9 cellular contexts compared by ENCODE assay signal in the genomic region with DNA sequence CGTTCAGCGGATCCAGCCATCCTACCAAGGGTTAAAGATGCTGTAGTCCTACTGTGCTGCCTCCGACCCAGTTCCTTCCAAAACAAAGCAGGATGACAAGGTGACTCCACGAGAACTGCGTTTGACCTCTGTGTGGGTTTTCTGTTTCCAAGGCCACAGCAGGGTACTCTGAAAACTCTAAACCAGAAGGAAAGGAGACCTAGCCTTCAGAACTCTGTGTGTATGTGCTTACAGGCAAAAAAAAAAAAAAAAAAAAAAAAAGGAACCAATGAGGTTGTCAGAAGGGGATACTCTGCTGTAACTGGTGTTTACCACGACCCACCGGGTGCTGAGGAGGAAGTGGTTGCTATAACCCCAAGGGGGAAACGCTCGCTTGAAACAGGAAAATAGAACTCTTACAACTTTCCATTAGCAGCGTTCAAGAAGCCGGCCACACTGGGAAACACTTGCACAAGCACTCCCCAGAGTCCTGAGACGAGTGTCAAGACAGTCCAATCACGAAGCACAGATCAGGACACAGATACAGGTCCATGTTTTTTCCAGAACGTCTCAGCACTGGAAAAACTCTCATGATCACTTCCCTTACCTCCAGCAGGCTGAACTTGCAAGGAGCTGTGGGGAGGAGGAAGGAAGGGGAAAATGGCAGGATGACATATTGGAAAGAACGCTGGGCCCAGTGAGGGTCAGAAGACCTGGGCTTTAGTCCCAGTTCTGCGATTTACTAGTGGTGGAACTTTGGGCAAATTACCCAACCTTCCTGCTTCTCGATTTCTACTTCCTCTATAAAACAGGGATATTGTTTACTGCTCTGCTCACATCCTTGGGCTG.
DNase-seq lines count a peak whose midpoint lies in the region; ATAC-seq and TF ChIP-seq lines count a peak whose summit lies in the region.
"Had no signal": no experiment of that assay in that cellular context is flagged by ENCODE, and none has a peak within 500 bp of the region (broad histone marks: within the 10 kb centered on the region; RNA-seq: fewer than 3 reads in every experiment).

No MANE protein-coding gene starts in this region.

- peaks cover 0 to 3% of the 10 kb centered on the region in 2 donors for H3K27me3 Mint-ChIP-seq in CD8-positive, alpha-beta memory T cell

- peak overlapping the region; percentile 94 to 100 (median 98) for H3K27ac Mint-ChIP-seq in CD8-positive, alpha-beta memory T cell

- H3K4me1 ChIP-seq in CD8-positive, alpha-beta memory T cell (ENCODE audit: insufficient read depth, low read length), result peaks cover 98% of the 10 kb centered on the region

- peaks cover 0 to 43% (median 10%) of the 10 kb centered on the region in 3 donors for H3K36me3 Mint-ChIP-seq in CD8-positive, alpha-beta memory T cell

- peak; percentile 72 for ATAC-seq in GM21423 (IDR thresholded peaks at IDR 0.05; ENCODE audit: unreplicated experiment)
- peak; percentile 28 to 39 for ATAC-seq in left cardiac atrium

- H3K36me3 ChIP-seq in CD8-positive, alpha-beta memory T cell (ENCODE audit: insufficient read depth, low read length), result peaks cover 10% of the 10 kb centered on the region

- POLR2A ChIA-PET in CD8-positive, alpha-beta memory T cell (lab: Charles Lee), result interaction anchor here (3.0 kb wide), 1 partner anchor 13 kb away, joined by 13 read pairs; no protein-coding TSS in a partner anchor

- peak overlapping the region; percentile 62 for H3K4me3 ChIP-seq in CD8-positive, alpha-beta memory T cell (ENCODE audit: low read length)

- peaks cover 98 to 100% (median 100%) of the 10 kb centered on the region in 3 donors for H3K4me1 Mint-ChIP-seq in CD8-positive, alpha-beta memory T cell

- H3K27ac ChIP-seq in CD8-positive, alpha-beta memory T cell (ENCODE audit: low read depth, low read length), result peak overlapping the region; percentile 72
- H3K27ac ChIP-seq: epithelial cell of prostate had no signal

- no peaks in the 10 kb centered on the region for H3K9me3 ChIP-seq in CD8-positive, alpha-beta memory T cell (ENCODE audit: low read length)

- peak; percentile 71 to 93 (median 89) for DNase-seq in CD8-positive, alpha-beta memory T cell
- DNase-seq in KBM-7 (peak; percentile 93), left cardiac atrium (peak; percentile 59), erythroblast (lab: John Stamatoyannopoulos, UW) (no peak), COR-L47 (lab: John Stamatoyannopoulos, UW) (no peak)
- peak; percentile 70 for DNase-seq in activated CD8-positive, alpha-beta memory T cell treated with anti-CD3 and anti-CD28 coated beads, Interleukin-2, amount 50 U/mL, for 4 hours
- peak; percentile 52 to 69 for DNase-seq in stimulated activated CD8-positive, alpha-beta memory T cell treated with anti-CD3 and anti-CD28 coated beads, Interleukin-2, amount 100 ng/mL, for 1 hour (ENCODE audit: low read depth in 2 of 2)

- no peak for TF ChIP-seq POLR2A in erythroblast (IDR thresholded peaks at IDR 0.05; ENCODE audit: low read length)

- H3K4me3 Mint-ChIP-seq in CD8-positive, alpha-beta memory T cell, result peak overlapping the region; percentile 65 to 90 (median 78)

- H3K27me3 ChIP-seq in CD8-positive, alpha-beta memory T cell (ENCODE audit: insufficient read depth, low read length, poor library complexity, severe bottlenecking), result no peaks in the 10 kb centered on the region

- in situ Hi-C loops in KBM-7 (cut with MboI; ENCODE audit: low pct_unique_long_range_greater_than_20kb, low sequenced_read_pairs), result no loop called here

- intact Hi-C loops in left cardiac atrium (cut with DNase I), result no loop called here

- H3K9me3 Mint-ChIP-seq in CD8-positive, alpha-beta memory T cell, result peaks cover 0 to 3% (median 0%) of the 10 kb centered on the region in 5 donors

- CTCF ChIA-PET in CD8-positive, alpha-beta memory T cell (lab: Charles Lee), result interaction anchor here (2.1 to 2.2 kb wide), 2 partner anchors 12 to 62 kb away, joined by 5 to 12 read pairs; no protein-coding TSS in a partner anchor

Comparison
In these comparisons a context has a peak if more than half of its experiments do, and no peak if none do; other contexts are left out.
1. DNase-seq: peak in CD8-positive, alpha-beta memory T cell (5 of 5), KBM-7 (single experiment), activated CD8-positive, alpha-beta memory T cell treated with anti-CD3 and anti-CD28 coated beads, Interleukin-2, amount 50 U/mL, for 4 hours (single experiment), left cardiac atrium (single experiment) and stimulated activated CD8-positive, alpha-beta memory T cell treated with anti-CD3 and anti-CD28 coated beads, Interleukin-2, amount 100 ng/mL, for 1 hour (2 of 2); none in erythroblast (0 of 2) and COR-L47 (single experiment).